31 cellular contexts compared by ENCODE assay signal in genomic region chr18:12233378-12233777, GRCh38. TPM values are rescaled to one million over a fixed set of nuclear protein-coding genes. Genes with fewer than 3 reads are reported as not detected.
DNase-seq lines count a peak whose midpoint lies in the region; ATAC-seq, FAIRE-seq and TF ChIP-seq lines count a peak whose summit lies in the region.
"Had no signal": no experiment of that assay in that cellular context is flagged by ENCODE, and none has a peak within 500 bp of the region (broad histone marks: within the 10 kb centered on the region; RNA-seq: fewer than 3 reads in every experiment).

No MANE protein-coding gene starts in this region.

- TF ChIP-seq POLR2A in endothelial cell of umbilical vein (IDR thresholded peaks at IDR 0.05; ENCODE audit: low read depth, low read length) = no peak

- peaks cover 12% of the 10 kb centered on the region for H3K27me3 Mint-ChIP-seq in neural progenitor cell (ENCODE audit: insufficient read depth, low read depth)
- H3K27me3 Mint-ChIP-seq in chondrocyte (ENCODE audit: low read depth) = no peaks in the 10 kb centered on the region

- H3K27me3 ChIP-seq in endothelial cell of umbilical vein (ENCODE audit: control insufficient read depth in 2 of 2, insufficient read depth in 2 of 2, low read length in 2 of 2) = no peaks in the 10 kb centered on the region
- peaks cover 6% of the 10 kb centered on the region for H3K27me3 ChIP-seq in neural progenitor cell
- peaks cover 0 to 7% (median 0%) of the 10 kb centered on the region in 45 donors for H3K27me3 ChIP-seq in dorsolateral prefrontal cortex
- H3K27me3 ChIP-seq in colonic mucosa = no peaks in the 10 kb centered on the region
- H3K27me3 ChIP-seq: BLaER1, foreskin keratinocyte, MG63 had no signal

- H3K27ac ChIP-seq in endothelial cell of umbilical vein (ENCODE audit: insufficient read depth, low read depth, low read length) = no peak overlapping the region
- no peak overlapping the region for H3K27ac ChIP-seq in neural progenitor cell
- H3K27ac ChIP-seq in dorsolateral prefrontal cortex = no peak overlapping the region
- no peak overlapping the region for H3K27ac ChIP-seq in colonic mucosa
- H3K27ac ChIP-seq: BLaER1, foreskin keratinocyte, left lung, RWPE1 had no signal

- POLR2A ChIA-PET in endothelial cell of umbilical vein (lab: Charles Lee) = no interaction called here

- H3F3A ChIP-seq in neural progenitor cell (ENCODE audit: low read depth) = no peaks in the 10 kb centered on the region

- BruUV-seq in endothelial cell of umbilical vein (replicated peaks; lab: Mats Ljungman, UMichigan) = no TSS peak

- peaks cover 6% of the 10 kb centered on the region for H3K9me3 Mint-ChIP-seq in neural progenitor cell
- H3K9me3 Mint-ChIP-seq in chondrocyte (ENCODE audit: low read depth) = peaks cover 5% of the 10 kb centered on the region

- H3K9me3 ChIP-seq in endothelial cell of umbilical vein (replicated peaks; ENCODE audit: control insufficient read depth, insufficient read depth, low read length) = no peaks in the 10 kb centered on the region
- H3K9me3 ChIP-seq in neural progenitor cell (ENCODE audit: low read depth) = no peaks in the 10 kb centered on the region
- no peaks in the 10 kb centered on the region for H3K9me3 ChIP-seq in colonic mucosa
- H3K9me3 ChIP-seq: Caco-2, left lung, MG63 had no signal

- peak; percentile 87 for FAIRE-seq in endothelial cell of umbilical vein (lab: Jason Lieb, UNC)
- FAIRE-seq: H1 had no signal

- no peak for ATAC-seq in GM18861 (IDR thresholded peaks at IDR 0.05; ENCODE audit: unreplicated experiment)
- ATAC-seq: activated CD4-positive, alpha-beta T cell treated with anti-CD3 and anti-CD28 coated beads for 36 hours; activated CD8-positive, alpha-beta T cell treated with anti-CD3 and anti-CD28 coated beads, Interleukin-2, amount 10 ng/mL, durations not matched to agents 7 days and 5 days; foreskin keratinocyte; left lung had no signal

- H3K36me3 ChIP-seq in endothelial cell of umbilical vein (ENCODE audit: control insufficient read depth in 2 of 2, extremely low read depth in 1 of 2, insufficient read depth in 2 of 2, low read length in 2 of 2) = no peaks in the 10 kb centered on the region
- no peaks in the 10 kb centered on the region for H3K36me3 ChIP-seq in neural progenitor cell
- H3K36me3 ChIP-seq in colonic mucosa = no peaks in the 10 kb centered on the region
- H3K36me3 ChIP-seq: BLaER1, left lung, MG63 had no signal

- H3K4me3 ChIP-seq in endothelial cell of umbilical vein (replicated peaks in 1 of 3; ENCODE audit: insufficient read depth in 1 of 3, low read depth in 1 of 3, low read length in 3 of 3) = no peak overlapping the region
- H3K4me3 ChIP-seq in neural progenitor cell = no peak overlapping the region
- no peak overlapping the region for H3K4me3 ChIP-seq in dorsolateral prefrontal cortex
- no peak overlapping the region for H3K4me3 ChIP-seq in colonic mucosa
- H3K4me3 ChIP-seq: BLaER1, left lung, MG63 had no signal

- peak overlapping the region; percentile 25 for H3K27ac Mint-ChIP-seq in neural progenitor cell
- no peak overlapping the region for H3K27ac Mint-ChIP-seq in chondrocyte (ENCODE audit: unreplicated experiment)
- H3K27ac Mint-ChIP-seq: activated CD4-positive, alpha-beta T cell treated with anti-CD3 and anti-CD28 coated beads for 36 hours; activated CD8-positive, alpha-beta T cell treated with anti-CD3 and anti-CD28 coated beads, Interleukin-2, amount 10 ng/mL, durations not matched to agents 7 days and 5 days; activated naive CD8-positive, alpha-beta T cell had no signal

- no peaks in the 10 kb centered on the region for H3K9me1 ChIP-seq in endothelial cell of umbilical vein (replicated peaks; ENCODE audit: control insufficient read depth, extremely low read depth, insufficient read depth, low read length)

- no peak overlapping the region for H3K4me3 Mint-ChIP-seq in neural progenitor cell
- H3K4me3 Mint-ChIP-seq in chondrocyte (ENCODE audit: unreplicated experiment) = no peak overlapping the region
- H3K4me3 Mint-ChIP-seq: activated CD4-positive, alpha-beta T cell treated with anti-CD3 and anti-CD28 coated beads for 36 hours; activated CD8-positive, alpha-beta T cell treated with anti-CD3 and anti-CD28 coated beads, Interleukin-2, amount 10 ng/mL, durations not matched to agents 7 days and 5 days; activated naive CD8-positive, alpha-beta T cell had no signal

- peak; percentile 44 for DNase-seq in ELR (ENCODE audit: low read depth)
- peak; percentile 6 for DNase-seq in RPMI7951 (ENCODE audit: low read depth)
- DNase-seq in endothelial cell of umbilical vein (ENCODE audit: low read depth, low spot score) = peak; percentile 76
- DNase-seq in neural progenitor cell (ENCODE audit: low spot score) = no peak
- DNase-seq in dorsolateral prefrontal cortex = no peak
- no peak for DNase-seq in chondrocyte (ENCODE audit: low spot score)
- DNase-seq in colonic mucosa = no peak
- DNase-seq: activated CD4-positive, alpha-beta T cell treated with anti-CD3 and anti-CD28 coated beads for 36 hours; activated CD8-positive, alpha-beta T cell treated with anti-CD3 and anti-CD28 coated beads, Interleukin-2, amount 10 ng/mL, durations not matched to agents 7 days and 5 days; activated effector memory CD4-positive, alpha-beta T cell treated with Interleukin-2 at 50 U/mL for 16 hours; aorta; Caco-2; cerebellar nuclear complex; effector memory CD4-positive, alpha-beta T cell; erythroblast; foreskin keratinocyte; hippocampal formation; left lung; MG63; NCI-H1417 treated with DMSO at 0.1 percent for 48 hours; NCI-H2081 treated with DMSO at 0.1 percent for 48 hours; NCI-H748 treated with DMSO at 0.1 percent for 48 hours; occipital lobe; stimulated activated naive CD4-positive, alpha-beta T cell had no signal

- no peaks in the 10 kb centered on the region for H3K36me3 Mint-ChIP-seq in neural progenitor cell
- H3K36me3 Mint-ChIP-seq in chondrocyte (ENCODE audit: low read depth) = no peaks in the 10 kb centered on the region
- H3K36me3 Mint-ChIP-seq: activated naive CD8-positive, alpha-beta T cell had no signal

- H3K9ac ChIP-seq in endothelial cell of umbilical vein (replicated peaks; ENCODE audit: extremely low read depth, insufficient read depth, low read length) (no peak overlapping the region), neural progenitor cell (no peak overlapping the region), colonic mucosa (ENCODE audit: low read depth in 2 of 2, low read length in 2 of 2) (no peak overlapping the region)
- H3K9ac ChIP-seq: BLaER1 had no signal

- H3K4me1 Mint-ChIP-seq in neural progenitor cell = no peaks in the 10 kb centered on the region
- peaks cover 12% of the 10 kb centered on the region for H3K4me1 Mint-ChIP-seq in chondrocyte (ENCODE audit: low read depth)
- H3K4me1 Mint-ChIP-seq: activated CD4-positive, alpha-beta T cell treated with anti-CD3 and anti-CD28 coated beads for 36 hours had no signal

- intact Hi-C loops in endothelial cell of umbilical vein (cut with micrococcal nuclease) (loop anchor here (10.0 kb wide), 2 partner anchors 579 to 1629 kb away; no protein-coding TSS in a partner anchor), dorsolateral prefrontal cortex (cut with DNase I) (no loop called here), colonic mucosa (cut with DNase I) (no loop called here)

- no peak for TF ChIP-seq CTCF in endothelial cell of umbilical vein (IDR thresholded peaks at IDR 0.05; ENCODE audit: extremely low read depth in 1 of 2, insufficient read depth in 1 of 2, low read depth in 1 of 2, low read length in 2 of 2)
- no peak for TF ChIP-seq CTCF in neural progenitor cell (IDR thresholded peaks at IDR 0.05)
- TF ChIP-seq CTCF in dorsolateral prefrontal cortex (IDR thresholded peaks at IDR 0.05 in 54 of 56, conservative IDR thresholded peaks at IDR 0.05 in 2 of 56; ENCODE audit: low read depth in 1 of 56, partially characterized antibody in 56 of 56) = no peak
- no peak for TF ChIP-seq CTCF in chondrocyte (IDR thresholded peaks at IDR 0.05)
- TF ChIP-seq CTCF in colonic mucosa (IDR thresholded peaks at IDR 0.05) = no peak

- H4K20me1 ChIP-seq in endothelial cell of umbilical vein (replicated peaks; ENCODE audit: control insufficient read depth, extremely low read depth, insufficient read depth, low read length) = no peaks in the 10 kb centered on the region
- H4K20me1 ChIP-seq in neural progenitor cell (ENCODE audit: low read depth) = no peaks in the 10 kb centered on the region
- H4K20me1 ChIP-seq: BLaER1 had no signal

- peaks cover 12% of the 10 kb centered on the region for H3K4me1 ChIP-seq in endothelial cell of umbilical vein (ENCODE audit: control insufficient read depth, extremely low read depth, insufficient read depth, low read length)
- no peaks in the 10 kb centered on the region for H3K4me1 ChIP-seq in neural progenitor cell
- no peaks in the 10 kb centered on the region for H3K4me1 ChIP-seq in colonic mucosa
- H3K4me1 ChIP-seq: BLaER1, Caco-2, foreskin keratinocyte had no signal

- CTCF ChIA-PET in endothelial cell of umbilical vein (lab: Charles Lee) = interaction anchor here (1.1 kb wide), 1 partner anchor 14 kb away, joined by 5 read pairs; no protein-coding TSS in a partner anchor

- H3K79me2 ChIP-seq in endothelial cell of umbilical vein (ENCODE audit: control insufficient read depth, insufficient read depth, low read length) (no peaks in the 10 kb centered on the region), neural progenitor cell (ENCODE audit: low read depth) (no peaks in the 10 kb centered on the region)

- H2AFZ ChIP-seq in endothelial cell of umbilical vein (ENCODE audit: low read depth, low read length) (no peak overlapping the region), neural progenitor cell (replicated peaks) (no peak overlapping the region)

- peak overlapping the region; percentile 36 for H3K4me2 ChIP-seq in endothelial cell of umbilical vein (ENCODE audit: insufficient read depth, low read length)
- H3K4me2 ChIP-seq in neural progenitor cell = no peak overlapping the region
- H3K4me2 ChIP-seq: BLaER1 had no signal

- dilution Hi-C loops in endothelial cell of umbilical vein (cut with MboI; ENCODE audit: extremely low pct_ligation_motif_present, low sequenced_read_pairs) = no loop called here

TF ChIP-seq in endothelial cell of umbilical vein, 7 proteins besides CTCF, POLR2A, EP300 and RAD21 (continues in another document):
- peak; percentile 57 for TF ChIP-seq GATA2 (IDR thresholded peaks at IDR 0.05; ENCODE audit: insufficient read depth, insufficient read length, low read depth, low read length)

RNA-seq across cellular contexts. Expression of gene CIDEA, which starts 20.8 kb away (rescaled TPM):
- total RNA-seq in RPMI7951 (2014; rRNA removed; shearing (Covaris generic)) = not detected in 2 replicates
- total RNA-seq in endothelial cell of umbilical vein (0.42 and 1.8 TPM in 2 replicates), neural progenitor cell (ENCODE audit: low replicate concordance) (not detected in 2 replicates), dorsolateral prefrontal cortex (10 to 100 TPM in 10 of 120 experiments, 1 to 10 TPM in 110; 2.0 to 14.5 (median 6.9) TPM), chondrocyte (not detected in 3 replicates), colonic mucosa (not detected)
- polyA plus RNA-seq in endothelial cell of umbilical vein = not detected in 2 replicates
- not detected in 2 replicates for polyA plus RNA-seq in endothelial cell of umbilical vein (2011; cell fraction: cytosol; rRNA removed)
- not detected in 2 replicates for polyA plus RNA-seq in endothelial cell of umbilical vein (2011; cell fraction: nucleus; rRNA removed)
- polyA plus RNA-seq in endothelial cell of umbilical vein (2012) = not detected in 2 replicates
- polyA minus RNA-seq in endothelial cell of umbilical vein = not detected in 2 replicates
- not detected for polyA minus RNA-seq in endothelial cell of umbilical vein (2011; cell fraction: cytosol; rRNA and poly(A)+ RNA removed)
- not detected in 2 replicates for polyA minus RNA-seq in endothelial cell of umbilical vein (2011; cell fraction: nucleus; rRNA and poly(A)+ RNA removed)
- total RNA-seq: activated CD4-positive, alpha-beta T cell treated with anti-CD3 and anti-CD28 coated beads for 36 hours; activated CD8-positive, alpha-beta T cell treated with anti-CD3 and anti-CD28 coated beads, Interleukin-2, amount 10 ng/mL, durations not matched to agents 7 days and 5 days; Caco-2; H1; left lung; SK-MEL-5; T-helper 1 cell treated with Interleukin-12 subunit alpha and Interleukin-12 subunit beta and Interleukin-4 antibody, amounts not matched to agents 30 ng/mL and 1 ng/mL, for 36 hours had no signal
- polyA plus RNA-seq: aorta, H1 had no signal

Comparison
In these comparisons a context has a peak if more than half of its experiments do, and no peak if none do; other contexts are left out.
1. DNase-seq: peak in ELR (single experiment), RPMI7951 (single experiment) and endothelial cell of umbilical vein (single experiment); none in neural progenitor cell (single experiment), dorsolateral prefrontal cortex (0 of 10), chondrocyte (single experiment) and colonic mucosa (single experiment).